Comparison of ENCODE assay signal across 25 cellular contexts in genomic region chr1:208601569-208601968, GRCh38.
DNase-seq lines count a peak whose midpoint lies in the region; ATAC-seq and TF ChIP-seq lines count a peak whose summit lies in the region.
"Had no signal": no experiment of that assay in that cellular context is flagged by ENCODE, and none has a peak within 500 bp of the region (broad histone marks: within the 10 kb centered on the region; RNA-seq: fewer than 3 reads in every experiment).

No MANE protein-coding gene starts in this region.

- H3K9me2 ChIP-seq in GM23338 (ENCODE audit: insufficient read depth) = 0 out of 2 replicates have a peak, but pooled peaks cover 4% of the 10 kb centered on the region

- no peaks in the 10 kb centered on the region for H3F3A ChIP-seq in GM23338 (replicated peaks; ENCODE audit: low read depth)
- H3F3A ChIP-seq in neural progenitor cell (ENCODE audit: low read depth) = peaks cover 5% of the 10 kb centered on the region

- H3K4me3 Mint-ChIP-seq in GM23338 = no peak overlapping the region
- no peak overlapping the region for H3K4me3 Mint-ChIP-seq in neural progenitor cell
- H3K4me3 Mint-ChIP-seq in T-cell = no peak overlapping the region
- H3K4me3 Mint-ChIP-seq: H9, mesothelial cell of epicardium had no signal

- TF ChIP-seq CTCF in GM23338 (conservative IDR thresholded peaks at IDR 0.05; ENCODE audit: low read depth in 2 of 2) (no peak), neural progenitor cell (IDR thresholded peaks at IDR 0.05) (no peak)

- no peaks in the 10 kb centered on the region for H3K36me3 ChIP-seq in GM23338 (ENCODE audit: insufficient read depth)
- H3K36me3 ChIP-seq in adipocyte (ENCODE audit: control insufficient read depth, insufficient read depth, low read length, severe bottlenecking) = no peaks in the 10 kb centered on the region
- no peaks in the 10 kb centered on the region for H3K36me3 ChIP-seq in neural progenitor cell
- H3K36me3 ChIP-seq: neutrophil, tibial artery had no signal

- H3K9ac ChIP-seq in adipocyte (ENCODE audit: low read length) = no peak overlapping the region
- H3K9ac ChIP-seq in neural progenitor cell = no peak overlapping the region

- H3K27me3 ChIP-seq in GM23338 (ENCODE audit: insufficient read depth) (no peaks in the 10 kb centered on the region), adipocyte (replicated peaks; ENCODE audit: control insufficient read depth, insufficient read depth, low read length) (peaks cover 4% of the 10 kb centered on the region), neural progenitor cell (no peaks in the 10 kb centered on the region)
- H3K27me3 ChIP-seq: neutrophil, tibial artery had no signal

- CTCF ChIA-PET in T-cell (lab: Charles Lee) = no interaction called here

- H3K4me1 Mint-ChIP-seq in GM23338 = peaks cover 55% of the 10 kb centered on the region
- H3K4me1 Mint-ChIP-seq in neural progenitor cell = peaks cover 73% of the 10 kb centered on the region
- H3K4me1 Mint-ChIP-seq in T-cell = no peaks in the 10 kb centered on the region

- DNase-seq in GM23338 (ENCODE audit: low spot score) (no peak), adipocyte (ENCODE audit: low read depth) (peak; percentile 3), fibroblast of peridontal ligament (ENCODE audit: extremely low read depth) (peak; percentile 3), neural progenitor cell (ENCODE audit: low spot score) (peak; percentile 35), T-cell (no peak)
- DNase-seq: ACHN; activated CD4-positive, alpha-beta T cell treated with anti-CD3 and anti-CD28 coated beads, Interleukin-2, amount 50 U/mL, for 48 hours; activated CD4-positive, CD25-positive, alpha-beta regulatory T cell treated with anti-CD3 and anti-CD28 coated beads, Interleukin-2, amount 50 U/mL, for 72 hours; activated naive CD4-positive, alpha-beta T cell; DMS 273 treated with DMSO at 0.1 percent for 48 hours; H9; islet precursor cell; Karpas-422; MV-4-11; NCI-H1436; NCI-H2107; stimulated activated CD4-positive, alpha-beta T cell treated with anti-CD3 and anti-CD28 coated beads, Interleukin-4, amount 100 ng/mL, for 24 hours; T-helper 2 cell; tibial artery had no signal

- H3K36me3 Mint-ChIP-seq in GM23338 (ENCODE audit: low read depth) (no peaks in the 10 kb centered on the region), neural progenitor cell (no peaks in the 10 kb centered on the region), T-cell (no peaks in the 10 kb centered on the region)
- H3K36me3 Mint-ChIP-seq: mesothelial cell of epicardium had no signal

- no peak overlapping the region for H3K27ac ChIP-seq in GM23338 (ENCODE audit: low read depth)
- H3K27ac ChIP-seq in neural progenitor cell = no peak overlapping the region
- H3K27ac ChIP-seq: neutrophil, tibial artery had no signal

- H2AFZ ChIP-seq in GM23338 (no peak overlapping the region), neural progenitor cell (replicated peaks) (no peak overlapping the region)

- H3K27me3 Mint-ChIP-seq in GM23338 (ENCODE audit: insufficient read depth, low read depth, poor library complexity) (peaks cover 3% of the 10 kb centered on the region), neural progenitor cell (ENCODE audit: insufficient read depth, low read depth) (peaks cover 10% of the 10 kb centered on the region), T-cell (peaks cover 8 to 16% of the 10 kb centered on the region in 2 donors)

- H3K4me1 ChIP-seq in GM23338 (ENCODE audit: insufficient read depth) (peaks cover 40% of the 10 kb centered on the region), adipocyte (ENCODE audit: control insufficient read depth, insufficient read depth, low read length) (no peaks in the 10 kb centered on the region), neural progenitor cell (peaks cover 44% of the 10 kb centered on the region)

- no peak overlapping the region for H3K4me3 ChIP-seq in GM23338
- peak overlapping the region; percentile 11 for H3K4me3 ChIP-seq in adipocyte (ENCODE audit: low read length)
- H3K4me3 ChIP-seq in neural progenitor cell = no peak overlapping the region
- H3K4me3 ChIP-seq: tibial artery had no signal

- POLR2A ChIA-PET in T-cell (lab: Charles Lee) = no interaction called here

- H3K9me3 Mint-ChIP-seq in GM23338 = no peaks in the 10 kb centered on the region; the same call in 2 of the 3 replicates
- H3K9me3 Mint-ChIP-seq in neural progenitor cell = no peaks in the 10 kb centered on the region
- no peaks in the 10 kb centered on the region for H3K9me3 Mint-ChIP-seq in T-cell
- H3K9me3 Mint-ChIP-seq: H9, mesothelial cell of epicardium had no signal

- H3K79me2 ChIP-seq in GM23338 (replicated peaks; ENCODE audit: insufficient read depth) = no peaks in the 10 kb centered on the region
- H3K79me2 ChIP-seq in neural progenitor cell (ENCODE audit: low read depth) = no peaks in the 10 kb centered on the region

- no peak overlapping the region for H3K27ac Mint-ChIP-seq in GM23338
- H3K27ac Mint-ChIP-seq in neural progenitor cell = peak overlapping the region; percentile 93
- no peak overlapping the region for H3K27ac Mint-ChIP-seq in T-cell
- H3K27ac Mint-ChIP-seq: mesothelial cell of epicardium, progenitor cell of endocrine pancreas had no signal

- H4K20me1 ChIP-seq in GM23338 (replicated peaks; ENCODE audit: insufficient read depth) = no peaks in the 10 kb centered on the region
- H4K20me1 ChIP-seq in neural progenitor cell (ENCODE audit: low read depth) = no peaks in the 10 kb centered on the region

- peak; percentile 65 for ATAC-seq in GM23338
- no peak for ATAC-seq in HG02642 (IDR thresholded peaks at IDR 0.05; ENCODE audit: poor library complexity, unreplicated experiment)
- ATAC-seq in HG02588 (IDR thresholded peaks at IDR 0.05; ENCODE audit: unreplicated experiment) = no peak
- no peak for ATAC-seq in HG02759 (IDR thresholded peaks at IDR 0.05; ENCODE audit: unreplicated experiment)
- ATAC-seq in T-cell (replicated peaks in 1 of 4) = no peak

- no peaks in the 10 kb centered on the region for H3K9me3 ChIP-seq in adipocyte (ENCODE audit: control insufficient read depth, low read length)
- no peaks in the 10 kb centered on the region for H3K9me3 ChIP-seq in neural progenitor cell (ENCODE audit: low read depth)
- H3K9me3 ChIP-seq: neutrophil, tibial artery had no signal

- H3K4me2 ChIP-seq in GM23338 = peak overlapping the region; percentile 23
- H3K4me2 ChIP-seq in neural progenitor cell = no peak overlapping the region

TF ChIP-seq in GM23338, 12 proteins besides CTCF, POLR2A, EP300 and RAD21 (continues in another document):
- TF ChIP-seq EZH2phosphoT487 (IDR thresholded peaks at IDR 0.05; ENCODE audit: unreplicated experiment) (no peak), EZH2 (IDR thresholded peaks at IDR 0.05; ENCODE audit: low read depth, unreplicated experiment) (no peak), NANOG (IDR thresholded peaks at IDR 0.05; ENCODE audit: borderline replicate concordance) (no peak), POLR2AphosphoS5 (IDR thresholded peaks at IDR 0.05; ENCODE audit: low read depth) (no peak)

Comparison
In these comparisons a context has a peak if more than half of its experiments do, and no peak if none do; other contexts are left out.
1. DNase-seq: peak in adipocyte (single experiment), fibroblast of peridontal ligament (single experiment) and neural progenitor cell (single experiment); none in GM23338 (single experiment) and T-cell (0 of 34).